In the genomic region with DNA sequence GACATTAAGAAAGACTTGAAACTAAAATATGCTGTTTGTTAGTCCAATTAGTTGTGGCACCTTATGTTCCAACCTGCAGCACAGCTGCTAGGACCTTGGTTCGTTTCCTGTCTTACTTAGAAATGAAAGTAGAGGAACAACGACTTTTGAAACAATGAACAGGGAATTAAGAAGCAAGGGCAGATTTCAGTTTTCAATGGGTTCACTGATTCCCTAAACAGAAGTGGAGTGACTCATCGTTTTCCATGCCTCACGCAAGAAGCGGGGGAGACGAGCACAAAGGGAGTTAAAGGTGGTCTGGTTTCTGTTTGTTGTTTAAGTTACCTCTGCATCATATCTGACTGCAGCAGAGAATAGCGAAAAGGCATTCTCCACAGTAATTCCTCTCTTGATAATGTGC, we compare ENCODE assay signal across 9 cellular contexts. TPM values are rescaled to one million over a fixed set of nuclear protein-coding genes. Genes with fewer than 3 reads are reported as not detected.
DNase-seq lines count a peak whose midpoint lies in the region; ATAC-seq and TF ChIP-seq lines count a peak whose summit lies in the region.
"Had no signal": no experiment of that assay in that cellular context is flagged by ENCODE, and none has a peak within 500 bp of the region (broad histone marks: within the 10 kb centered on the region; RNA-seq: fewer than 3 reads in every experiment).

No MANE protein-coding gene starts in this region.

- no peak for TF ChIP-seq POLR2A in thyroid gland (IDR thresholded peaks at IDR 0.05)

- H3K36me3 ChIP-seq in left ventricle myocardium inferior (peaks cover 57% of the 10 kb centered on the region), thyroid gland (peaks cover 5 to 24% of the 10 kb centered on the region in 2 donors)

- no peaks in the 10 kb centered on the region for H3K9me3 Mint-ChIP-seq in T-helper 1 cell treated with Interleukin-12 subunit alpha and Interleukin-12 subunit beta and Interleukin-4 antibody, amounts not matched to agents 30 μg/mL and 1 μg/mL, for 36 hours

- H3K27ac ChIP-seq in left ventricle myocardium inferior (replicated peaks) (peak overlapping the region; percentile 67), thyroid gland (peak overlapping the region in 2 of 3 donors; percentile 50 to 59)
- H3K27ac ChIP-seq: epithelial cell of prostate had no signal

- H3K9me3 ChIP-seq in left ventricle myocardium inferior (replicated peaks) (no peaks in the 10 kb centered on the region), thyroid gland (no peaks in the 10 kb centered on the region)

- ATAC-seq in Right ventricle myocardium superior (ENCODE audit: poor library complexity): no peak

- WGBS in thyroid gland, 2 donors: 62 to 64% methylated on average over 7 of the region's 7 CpGs

- H3K4me1 ChIP-seq in left ventricle myocardium inferior (peaks cover 27% of the 10 kb centered on the region), thyroid gland (peaks cover 10 to 32% of the 10 kb centered on the region in 2 donors)

- TF ChIP-seq CTCF in left ventricle myocardium inferior (IDR thresholded peaks at IDR 0.05; ENCODE audit: borderline replicate concordance) (no peak), thyroid gland (IDR thresholded peaks at IDR 0.05) (no peak)

- no peaks in the 10 kb centered on the region for H3K27me3 Mint-ChIP-seq in T-helper 1 cell treated with Interleukin-12 subunit alpha and Interleukin-12 subunit beta and Interleukin-4 antibody, amounts not matched to agents 30 μg/mL and 1 μg/mL, for 36 hours (ENCODE audit: low read depth)

- H3K4me3 Mint-ChIP-seq in T-helper 1 cell treated with Interleukin-12 subunit alpha and Interleukin-12 subunit beta and Interleukin-4 antibody, amounts not matched to agents 30 μg/mL and 1 μg/mL, for 36 hours: peak overlapping the region; percentile 82

- peaks cover 18% of the 10 kb centered on the region for H3K4me1 Mint-ChIP-seq in T-helper 1 cell treated with Interleukin-12 subunit alpha and Interleukin-12 subunit beta and Interleukin-4 antibody, amounts not matched to agents 30 μg/mL and 1 μg/mL, for 36 hours (ENCODE audit: low read depth)

- peaks cover 19% of the 10 kb centered on the region for H3K36me3 Mint-ChIP-seq in T-helper 1 cell treated with Interleukin-12 subunit alpha and Interleukin-12 subunit beta and Interleukin-4 antibody, amounts not matched to agents 30 μg/mL and 1 μg/mL, for 36 hours (ENCODE audit: low read depth)

- DNase-seq in left ventricle myocardium inferior (no peak), Right ventricle myocardium superior (no peak), fibroblast of peridontal ligament (ENCODE audit: extremely low read depth) (peak; percentile 12), thyroid gland (no peak), NCI-H748 (lab: John Stamatoyannopoulos, UW; ENCODE audit: unreplicated experiment) (no peak), middle frontal gyrus (ENCODE audit: extremely low spot score, low spot score) (no peak), midbrain (lab: John Stamatoyannopoulos, UW) (no peak)

- no peaks in the 10 kb centered on the region for H3K27me3 ChIP-seq in left ventricle myocardium inferior (ENCODE audit: low read depth)
- H3K27me3 ChIP-seq in thyroid gland: no peaks in the 10 kb centered on the region

- H3K27ac Mint-ChIP-seq in T-helper 1 cell treated with Interleukin-12 subunit alpha and Interleukin-12 subunit beta and Interleukin-4 antibody, amounts not matched to agents 30 μg/mL and 1 μg/mL, for 36 hours: peak overlapping the region; percentile 92

- intact Hi-C loops in left ventricle myocardium inferior (cut with micrococcal nuclease): loop anchor here (5.0 kb wide), 1 partner anchor 67 kb away; no protein-coding TSS in a partner anchor
- intact Hi-C loops in Right ventricle myocardium superior (cut with DNase I): no loop called here
- intact Hi-C loops in thyroid gland (cut with DNase I): no loop called here

- H3K4me3 ChIP-seq in left ventricle myocardium inferior (peak overlapping the region; percentile 38), thyroid gland (replicated peaks in 1 of 3) (no peak overlapping the region)

RNA-seq across cellular contexts. Expression of gene PHF11, which starts 44.8 kb away (rescaled TPM):
- total RNA-seq in left ventricle myocardium inferior (15.1 TPM), Right ventricle myocardium superior (17.6 TPM), thyroid gland (10 to 100 TPM; 53.9 to 71.4 (median 64.2) TPM)

RNA-seq across cellular contexts. Expression of gene RCBTB1, which starts 44.8 kb away (rescaled TPM):
- total RNA-seq in left ventricle myocardium inferior (21.6 TPM), Right ventricle myocardium superior (21.0 TPM), thyroid gland (100 to 1,000 TPM in 2 of 4 donors, 10 to 100 TPM in 2; 82.2 to 172 (median 98.0) TPM)
